ENCODE assay signal across 14 cellular contexts in genomic region chr2:164967781-164968228, GRCh38. TPM values are rescaled to one million over a fixed set of nuclear protein-coding genes. Genes with fewer than 3 reads are reported as not detected.
A peak's percentile ranks its signal among the peaks of the same experiment; 100 is the strongest.
DNase-seq lines count a peak whose midpoint lies in the region; FAIRE-seq and TF ChIP-seq lines count a peak whose summit lies in the region.
"Had no signal": no experiment of that assay in that cellular context is flagged by ENCODE, and none has a peak within 500 bp of the region (broad histone marks: within the 10 kb centered on the region; RNA-seq: fewer than 3 reads in every experiment).

No MANE protein-coding gene starts in this region.

- H3K4me3 Mint-ChIP-seq in osteocyte (ENCODE audit: unreplicated experiment) = no peak overlapping the region
- H3K4me3 Mint-ChIP-seq: activated naive CD4-positive, alpha-beta T cell treated with anti-CD3 and anti-CD28 coated beads for 36 hours had no signal

- H3K4me1 ChIP-seq in smooth muscle cell (ENCODE audit: low read depth) = peaks cover 15% of the 10 kb centered on the region
- H3K4me1 ChIP-seq: gastrocnemius medialis had no signal

- H3K27ac ChIP-seq in WERI-Rb-1 (no peak overlapping the region), smooth muscle cell (ENCODE audit: low read depth) (peak overlapping the region; percentile 73)
- H3K27ac ChIP-seq: gastrocnemius medialis, neutrophil had no signal

- H4K20me1 ChIP-seq in smooth muscle cell (ENCODE audit: low read depth) = no peaks in the 10 kb centered on the region

- peak; percentile 27 for FAIRE-seq in H54 (lab: Jason Lieb, UNC)
- FAIRE-seq: GM19239 had no signal

- peaks cover 3% of the 10 kb centered on the region for H3K9me3 ChIP-seq in WERI-Rb-1 (ENCODE audit: severe bottlenecking)
- no peaks in the 10 kb centered on the region for H3K9me3 ChIP-seq in smooth muscle cell (replicated peaks; ENCODE audit: low read depth)
- H3K9me3 ChIP-seq: gastrocnemius medialis, neutrophil had no signal

- no peaks in the 10 kb centered on the region for H3K27me3 Mint-ChIP-seq in osteocyte (ENCODE audit: unreplicated experiment)

- WGBS in smooth muscle cell (ENCODE audit: low lambda C conversion rate) = 43% methylated on average over 2 of the region's 2 CpGs

- H3K4me3 ChIP-seq in WERI-Rb-1 (ENCODE audit: low read depth, low read length) = no peak overlapping the region
- no peak overlapping the region for H3K4me3 ChIP-seq in smooth muscle cell
- H3K4me3 ChIP-seq: gastrocnemius medialis had no signal

- H3K4me1 Mint-ChIP-seq in osteocyte (ENCODE audit: unreplicated experiment) = peaks cover 41% of the 10 kb centered on the region

- DNase-seq in H54 (ENCODE audit: insufficient read length, low spot score) = no peak
- peak; percentile 44 for DNase-seq in WERI-Rb-1
- peak; percentile 29 for DNase-seq in hepatic stellate cell (ENCODE audit: low spot score)
- no peak for DNase-seq in smooth muscle cell (lab: John Stamatoyannopoulos, UW; ENCODE audit: unreplicated experiment)
- DNase-seq in GM20000 (ENCODE audit: low spot score) = no peak
- no peak for DNase-seq in globus pallidus (ENCODE audit: low spot score)
- DNase-seq in osteocyte (ENCODE audit: extremely low spot score, unreplicated experiment) = no peak
- DNase-seq in T-helper 1 cell = no peak
- DNase-seq: activated naive CD4-positive, alpha-beta T cell treated with anti-CD3 and anti-CD28 coated beads for 36 hours; gastrocnemius medialis; KBM-7; NK-92 treated with Interleukin-12 subunit alpha and Interleukin-12 subunit beta, amount 100 ng/mL, for 24 hours had no signal

- H3K9ac ChIP-seq in smooth muscle cell (ENCODE audit: low read depth) = peak overlapping the region; percentile 10

- no peaks in the 10 kb centered on the region for H3K36me3 Mint-ChIP-seq in osteocyte (ENCODE audit: unreplicated experiment)

- no peaks in the 10 kb centered on the region for H3K9me3 Mint-ChIP-seq in osteocyte (ENCODE audit: unreplicated experiment)
- H3K9me3 Mint-ChIP-seq: activated naive CD4-positive, alpha-beta T cell treated with anti-CD3 and anti-CD28 coated beads for 36 hours had no signal

- H3F3A ChIP-seq in smooth muscle cell (ENCODE audit: low read depth) = no peaks in the 10 kb centered on the region

- no peak for TF ChIP-seq POLR2A in H54 (IDR thresholded peaks at IDR 0.05; ENCODE audit: low read depth, low read length)

- no peak for TF ChIP-seq CTCF in WERI-Rb-1 (IDR thresholded peaks at IDR 0.05; ENCODE audit: low read depth, low read length)
- no peak for TF ChIP-seq CTCF in smooth muscle cell (IDR thresholded peaks at IDR 0.05; ENCODE audit: borderline replicate concordance, insufficient read depth, poor library complexity, severe bottlenecking)
- TF ChIP-seq CTCF in GM20000 (IDR thresholded peaks at IDR 0.05; ENCODE audit: extremely low read depth, missing control alignments) = no peak
- TF ChIP-seq CTCF in osteocyte (IDR thresholded peaks at IDR 0.05) = no peak

- H3K36me3 ChIP-seq in WERI-Rb-1 (no peaks in the 10 kb centered on the region), smooth muscle cell (ENCODE audit: low read depth) (no peaks in the 10 kb centered on the region)
- H3K36me3 ChIP-seq: gastrocnemius medialis, neutrophil had no signal

- no peak overlapping the region for H2AFZ ChIP-seq in smooth muscle cell (ENCODE audit: low read depth)

- no peaks in the 10 kb centered on the region for H3K79me2 ChIP-seq in smooth muscle cell (ENCODE audit: low read depth)

- no peaks in the 10 kb centered on the region for H3K27me3 ChIP-seq in WERI-Rb-1 (ENCODE audit: insufficient read depth, low read depth, severe bottlenecking)
- no peaks in the 10 kb centered on the region for H3K27me3 ChIP-seq in smooth muscle cell (ENCODE audit: low read depth)
- H3K27me3 ChIP-seq: gastrocnemius medialis, neutrophil had no signal

- H3K27ac Mint-ChIP-seq in osteocyte (ENCODE audit: unreplicated experiment) = no peak overlapping the region
- H3K27ac Mint-ChIP-seq: activated naive CD4-positive, alpha-beta T cell treated with anti-CD3 and anti-CD28 coated beads for 36 hours had no signal

- peak overlapping the region; percentile 31 for H3K4me2 ChIP-seq in smooth muscle cell

RNA-seq across cellular contexts. Expression of gene SLC38A11, which starts 12.5 kb away (rescaled TPM):
- total RNA-seq in smooth muscle cell (not detected in 2 replicates), osteocyte (not detected in 2 replicates)
- polyA plus RNA-seq in smooth muscle cell = not detected in 2 replicates
- total RNA-seq: activated naive CD4-positive, alpha-beta T cell treated with anti-CD3 and anti-CD28 coated beads for 36 hours had no signal

Comparison
In these comparisons a context has a peak if more than half of its experiments do, and no peak if none do; other contexts are left out.
1. DNase-seq: peak in WERI-Rb-1 (single experiment) and hepatic stellate cell (single experiment); none in H54 (single experiment), smooth muscle cell (single experiment), GM20000 (single experiment), globus pallidus (single experiment), osteocyte (single experiment) and T-helper 1 cell (0 of 5).